In genomic region chr16:23987443-23987842, GRCh38 we compare ENCODE assay signal across 11 cellular contexts.
DNase-seq lines count a peak whose midpoint lies in the region; ATAC-seq and TF ChIP-seq lines count a peak whose summit lies in the region.
"Had no signal": no experiment of that assay in that cellular context is flagged by ENCODE, and none has a peak within 500 bp of the region (broad histone marks: within the 10 kb centered on the region; RNA-seq: fewer than 3 reads in every experiment).

No MANE protein-coding gene starts in this region.

- H3K27me3 Mint-ChIP-seq in stimulated activated memory B cell treated with anti-CD40 and anti-IgM and Interleukin-4, amounts not matched to agents 10 μg/mL and 1 μg/mL and 100 μg/mL, for 72 hours: no peaks in the 10 kb centered on the region

- intact Hi-C loops in prostate gland (cut with DNase I): no loop called here

- 65% methylated on average over 2 of the region's 2 CpGs for WGBS in prostate gland

- H3K36me3 ChIP-seq in prostate gland: no peaks in the 10 kb centered on the region
- H3K36me3 ChIP-seq: brain microvascular endothelial cell had no signal

- H3K4me3 Mint-ChIP-seq in stimulated activated memory B cell treated with anti-CD40 and anti-IgM and Interleukin-4, amounts not matched to agents 10 μg/mL and 1 μg/mL and 100 μg/mL, for 72 hours: no peak overlapping the region

- H3K4me3 ChIP-seq in prostate gland: no peak overlapping the region

- TF ChIP-seq POLR2A in prostate gland (IDR thresholded peaks at IDR 0.05): no peak

- peak overlapping the region; percentile 73 for H3K27ac Mint-ChIP-seq in stimulated activated memory B cell treated with anti-CD40 and anti-IgM and Interleukin-4, amounts not matched to agents 10 μg/mL and 1 μg/mL and 100 μg/mL, for 72 hours

- H3K36me3 Mint-ChIP-seq in stimulated activated memory B cell treated with anti-CD40 and anti-IgM and Interleukin-4, amounts not matched to agents 10 μg/mL and 1 μg/mL and 100 μg/mL, for 72 hours: peaks cover 47% of the 10 kb centered on the region

- peak; percentile 80 for ATAC-seq in GM18907 (IDR thresholded peaks at IDR 0.05; ENCODE audit: unreplicated experiment)
- ATAC-seq in GM21737 (IDR thresholded peaks at IDR 0.05; ENCODE audit: unreplicated experiment): peak; percentile 96
- ATAC-seq in HG03354 (IDR thresholded peaks at IDR 0.05; ENCODE audit: poor library complexity, severe bottlenecking, unreplicated experiment): peak; percentile 92
- peak; percentile 100 for ATAC-seq in stimulated activated memory B cell treated with anti-CD40 and anti-IgM and Interleukin-4, amounts not matched to agents 10 μg/mL and 1 μg/mL and 100 μg/mL, for 72 hours
- ATAC-seq in left lobe of liver: no peak
- ATAC-seq: left cardiac atrium had no signal

- H3K27ac ChIP-seq in prostate gland: no peak overlapping the region
- H3K27ac ChIP-seq: brain microvascular endothelial cell had no signal

- no peaks in the 10 kb centered on the region for H3K27me3 ChIP-seq in prostate gland (replicated peaks; ENCODE audit: insufficient read depth)
- H3K27me3 ChIP-seq: brain microvascular endothelial cell had no signal

- TF ChIP-seq CTCF in prostate gland (IDR thresholded peaks at IDR 0.05): no peak

- H3K4me1 ChIP-seq in prostate gland (replicated peaks): no peaks in the 10 kb centered on the region

- H3K4me1 Mint-ChIP-seq in stimulated activated memory B cell treated with anti-CD40 and anti-IgM and Interleukin-4, amounts not matched to agents 10 μg/mL and 1 μg/mL and 100 μg/mL, for 72 hours: peaks cover 51% of the 10 kb centered on the region

- DNase-seq in left lobe of liver (ENCODE audit: low spot score) (no peak), hepatic stellate cell (ENCODE audit: low spot score) (no peak), prostate gland (ENCODE audit: low spot score) (no peak)
- DNase-seq: brain microvascular endothelial cell, DMS79, GOT3, left cardiac atrium had no signal

- no peaks in the 10 kb centered on the region for H3K9me3 ChIP-seq in prostate gland

- no peaks in the 10 kb centered on the region for H3K9me3 Mint-ChIP-seq in stimulated activated memory B cell treated with anti-CD40 and anti-IgM and Interleukin-4, amounts not matched to agents 10 μg/mL and 1 μg/mL and 100 μg/mL, for 72 hours
